Comparison of ENCODE assay signal across 18 cellular contexts in the genomic region with DNA sequence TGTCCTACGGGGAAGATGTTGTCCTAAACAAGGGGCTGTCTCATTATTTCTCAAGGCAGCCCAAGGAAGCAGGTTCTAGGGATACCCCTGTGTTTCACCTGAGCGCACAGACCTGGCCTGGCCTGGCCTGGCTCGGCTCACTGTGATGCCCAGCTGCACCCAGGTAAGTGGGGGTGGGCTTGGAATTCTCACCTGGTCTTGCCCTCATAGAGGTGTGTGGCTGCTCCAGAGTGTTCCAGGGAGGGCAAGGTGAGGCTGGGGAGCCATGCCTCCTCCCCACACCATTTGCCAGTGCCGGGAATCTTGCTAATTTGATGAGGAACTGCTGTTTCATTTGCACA.
"Had no signal": no experiment of that assay in that cellular context is flagged by ENCODE, and none has a peak within 500 bp of the region (broad histone marks: within the 10 kb centered on the region; RNA-seq: fewer than 3 reads in every experiment).

No MANE protein-coding gene starts in this region.

- H3K9me3 ChIP-seq: neutrophil had no signal

- DNase-seq: effector memory CD8-positive, alpha-beta T cell; gastrocnemius medialis; heart right ventricle; hypothalamus; left lung; lower lobe of right lung; posterior cingulate gyrus; stimulated activated CD4-positive, alpha-beta T cell treated with anti-CD3 and anti-CD28 coated beads, Interleukin-12 subunit alpha, Interleukin-12 subunit beta, amount 100 ng/mL, for 4 hours; stimulated activated naive CD4-positive, alpha-beta T cell; stomach; substantia nigra; transverse colon had no signal

- H3K27me3 ChIP-seq: neutrophil, sigmoid colon had no signal

- H3K27ac ChIP-seq: epithelial cell of prostate, esophagus muscularis mucosa, gastrocnemius medialis, heart right ventricle, left lung, lower lobe of right lung, neutrophil, sigmoid colon, skin epidermis, stomach, thoracic aorta, transverse colon had no signal

- H3K36me3 ChIP-seq: esophagus muscularis mucosa, gastrocnemius medialis, heart right ventricle, left lung, lower lobe of right lung, neutrophil, sigmoid colon, stomach, thoracic aorta, transverse colon had no signal

- H3K4me1 ChIP-seq: esophagus muscularis mucosa, gastrocnemius medialis, heart right ventricle, left lung, lower lobe of right lung, sigmoid colon, stomach, transverse colon had no signal

- H3K4me3 ChIP-seq: esophagus muscularis mucosa, gastrocnemius medialis, heart right ventricle, left lung, lower lobe of right lung, sigmoid colon, skin epidermis, stomach, thoracic aorta, transverse colon had no signal

- ATAC-seq: effector memory CD8-positive, alpha-beta T cell; gastrocnemius medialis; heart right ventricle; left lung; lower lobe of right lung had no signal
